22 cellular contexts compared by ENCODE assay signal in the genomic region with DNA sequence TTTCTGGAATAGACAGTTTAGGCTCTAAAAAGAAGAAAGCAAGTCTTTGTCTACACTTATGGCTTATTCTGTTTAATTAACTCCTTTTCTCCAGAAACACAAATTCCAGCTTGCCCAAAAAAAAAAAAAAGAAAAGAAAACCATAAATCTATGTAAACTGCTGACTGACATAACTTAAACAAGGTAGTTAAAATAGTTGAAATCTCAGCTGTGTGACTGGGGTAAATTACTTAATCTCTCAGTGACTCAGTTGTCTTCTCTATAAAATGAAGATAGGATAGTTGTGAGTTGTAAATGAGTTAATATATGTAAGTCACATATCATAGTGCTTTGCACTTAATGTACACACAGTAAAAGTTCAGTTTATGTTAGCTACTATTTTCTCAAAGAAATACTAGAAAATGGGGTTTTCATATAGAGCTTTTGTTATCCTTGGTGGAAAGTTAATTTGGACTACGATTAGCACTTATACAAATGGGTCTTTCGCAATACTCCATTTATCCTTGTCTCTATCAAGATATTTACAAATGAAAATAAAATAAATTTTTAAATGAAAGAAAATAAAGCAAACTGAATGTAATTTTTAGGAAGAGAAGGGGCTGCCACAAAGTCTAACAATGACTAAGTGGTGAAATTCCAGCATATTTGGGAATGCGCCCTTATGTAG.
"Had no signal": no experiment of that assay in that cellular context is flagged by ENCODE, and none has a peak within 500 bp of the region (broad histone marks: within the 10 kb centered on the region; RNA-seq: fewer than 3 reads in every experiment).

No MANE protein-coding gene starts in this region.

- DNase-seq: Kasumi-1, MM.1S, NCI-H1092 treated with DMSO at 0.1 percent for 48 hours, NCI-H1436, NCI-H187, NCI-H2029, NCI-H2081 treated with DMSO at 0.1 percent for 48 hours, NCI-H2171, NCI-H226, NCI-H446, NCI-H510A, NCI-H524 treated with DMSO at 0.1 percent for 48 hours, NCI-H69, NCI-H774, SHP77, SK-N-SH, T-helper 1 cell had no signal

- H3K27ac ChIP-seq: HL-60, KMS-11, RWPE1 had no signal

- ATAC-seq: K562 had no signal

- FAIRE-seq: HTR-8/SVneo, K562 had no signal

- H3K9me3 ChIP-seq: SK-N-SH had no signal

- H3K4me2 ChIP-seq: KMS-11, SK-N-SH had no signal

- H3K4me3 ChIP-seq: K562 had no signal
